ENCODE assay signal across 1 cellular context in genomic region chr19:35459414-35460082, GRCh38.
TF ChIP-seq lines count a peak whose summit lies in the region.

No MANE protein-coding gene starts in this region.

TF ChIP-seq in endothelial cell of umbilical vein, 7 proteins besides CTCF, POLR2A, EP300 and RAD21:
- TF ChIP-seq GATA2 (IDR thresholded peaks at IDR 0.05; ENCODE audit: insufficient read depth, insufficient read length, low read depth, low read length) (no peak), JUN (IDR thresholded peaks at IDR 0.05; ENCODE audit: borderline replicate concordance, insufficient read depth, insufficient read length, low read depth) (no peak), MYC (IDR thresholded peaks at IDR 0.05; ENCODE audit: low read depth, low read length) (no peak), FOS (IDR thresholded peaks at IDR 0.05; ENCODE audit: borderline replicate concordance, insufficient read depth, low read length) (no peak), MAX (IDR thresholded peaks at IDR 0.05; ENCODE audit: insufficient read depth, insufficient read length) (no peak), POLR2AphosphoS5 (IDR thresholded peaks at IDR 0.05; ENCODE audit: insufficient read depth, low read depth, low read length) (no peak), EZH2 (IDR thresholded peaks at IDR 0.05; ENCODE audit: borderline replicate concordance, low read depth, low read length, severe bottlenecking) (no peak)
